Comparison of ENCODE assay signal across 34 cellular contexts in the genomic region with DNA sequence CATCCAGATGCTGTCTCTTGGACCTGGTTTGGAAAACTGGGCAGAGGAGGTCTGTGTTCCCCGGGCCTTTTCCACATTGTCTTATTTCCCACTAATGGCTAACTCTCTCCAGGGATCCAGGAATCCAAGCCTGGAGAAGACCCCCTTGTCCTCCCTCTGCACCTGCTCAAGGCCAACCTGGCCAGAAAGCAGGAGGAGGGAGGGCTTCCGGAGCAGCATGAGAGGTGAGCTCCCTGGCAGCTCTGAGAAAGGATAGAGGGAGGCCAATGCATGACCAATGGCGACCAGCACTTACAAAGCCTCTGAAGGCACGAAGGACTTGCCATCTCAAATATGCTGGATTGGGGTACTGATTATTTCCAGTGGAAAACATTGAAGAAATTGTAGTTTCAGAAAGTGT.
DNase-seq lines count a peak whose midpoint lies in the region; ATAC-seq and TF ChIP-seq lines count a peak whose summit lies in the region.
"Had no signal": no experiment of that assay in that cellular context is flagged by ENCODE, and none has a peak within 500 bp of the region (broad histone marks: within the 10 kb centered on the region; RNA-seq: fewer than 3 reads in every experiment).

No MANE protein-coding gene starts in this region.

- no peak overlapping the region for H3K4me3 Mint-ChIP-seq in activated CD4-positive, alpha-beta memory T cell treated with anti-CD3 and anti-CD28 coated beads, Interleukin-2, amount 10 ng/mL, durations not matched to agents 7 days and 5 days
- H3K4me3 Mint-ChIP-seq in activated CD4-positive, alpha-beta memory T cell treated with anti-CD3 and anti-CD28 coated beads for 36 hours = no peak overlapping the region
- H3K4me3 Mint-ChIP-seq in osteocyte (ENCODE audit: unreplicated experiment) = no peak overlapping the region
- no peak overlapping the region for H3K4me3 Mint-ChIP-seq in activated T-helper 2 cell treated with anti-CD3 and anti-CD28 coated beads, Interferon-gamma antibody, Interleukin-2, Interleukin-4, amounts not matched to agents 10 μg/mL and 5 μg/mL and 100 μg/mL, durations not matched to agents 14 hours and 24 hours and 36 hours (ENCODE audit: low read depth)
- H3K4me3 Mint-ChIP-seq: B cell; CD14-positive monocyte; CD4-positive, alpha-beta memory T cell; CD4-positive, alpha-beta T cell; CD4-positive, CD25-positive, alpha-beta regulatory T cell; CD8-positive, alpha-beta memory T cell; CD8-positive, alpha-beta T cell had no signal

- H3K4me1 ChIP-seq in right atrium auricular region (no peaks in the 10 kb centered on the region), left ventricle myocardium inferior (no peaks in the 10 kb centered on the region)
- H3K4me1 ChIP-seq: A549, BE2C had no signal

- peak; percentile 7 for DNase-seq in activated CD4-positive, alpha-beta memory T cell treated with anti-CD3 and anti-CD28 coated beads, Interleukin-2, amount 10 ng/mL, durations not matched to agents 7 days and 5 days
- no peak for DNase-seq in activated CD4-positive, alpha-beta memory T cell treated with anti-CD3 and anti-CD28 coated beads for 36 hours
- peak; percentile 30 for DNase-seq in right atrium auricular region (ENCODE audit: low spot score)
- no peak for DNase-seq in left ventricle myocardium inferior
- peak; percentile 20 for DNase-seq in ecto neural progenitor cell (ENCODE audit: low spot score)
- DNase-seq in osteocyte (ENCODE audit: extremely low spot score, unreplicated experiment) = peak; percentile 56
- no peak for DNase-seq in activated T-helper 2 cell treated with anti-CD3 and anti-CD28 coated beads, Interferon-gamma antibody, Interleukin-2, Interleukin-4, amounts not matched to agents 10 μg/mL and 5 μg/mL and 100 μg/mL, durations not matched to agents 14 hours and 24 hours and 36 hours (ENCODE audit: low spot score)
- DNase-seq: 8988T; ACHN; AML-193; BE2C; Caco-2; Calu3; CD4-positive, alpha-beta memory T cell; CD4-positive, alpha-beta T cell; CD4-positive, CD25-positive, alpha-beta regulatory T cell; CD8-positive, alpha-beta memory T cell; CD8-positive, alpha-beta T cell; COR-L47; DMS 273 treated with DMSO at 0.1 percent for 48 hours; DMS153; DMS53; DMS79; DMS79 treated with DMSO at 0.1 percent for 48 hours; DND-41; EL had no signal

- POLR2A ChIA-PET in activated CD4-positive, alpha-beta memory T cell treated with anti-CD3 and anti-CD28 coated beads, Interleukin-2, amount 10 ng/mL, durations not matched to agents 7 days and 5 days (lab: Charles Lee) = no interaction called here
- POLR2A ChIA-PET in activated CD4-positive, alpha-beta memory T cell treated with anti-CD3 and anti-CD28 coated beads for 36 hours (lab: Charles Lee) = no interaction called here

- H3K36me3 Mint-ChIP-seq in activated CD4-positive, alpha-beta memory T cell treated with anti-CD3 and anti-CD28 coated beads, Interleukin-2, amount 10 ng/mL, durations not matched to agents 7 days and 5 days (ENCODE audit: low read depth) = no peaks in the 10 kb centered on the region
- no peaks in the 10 kb centered on the region for H3K36me3 Mint-ChIP-seq in activated CD4-positive, alpha-beta memory T cell treated with anti-CD3 and anti-CD28 coated beads for 36 hours
- no peaks in the 10 kb centered on the region for H3K36me3 Mint-ChIP-seq in osteocyte (ENCODE audit: unreplicated experiment)
- H3K36me3 Mint-ChIP-seq in activated T-helper 2 cell treated with anti-CD3 and anti-CD28 coated beads, Interferon-gamma antibody, Interleukin-2, Interleukin-4, amounts not matched to agents 10 μg/mL and 5 μg/mL and 100 μg/mL, durations not matched to agents 14 hours and 24 hours and 36 hours (ENCODE audit: low read depth) = no peaks in the 10 kb centered on the region
- H3K36me3 Mint-ChIP-seq: CD14-positive monocyte; CD4-positive, alpha-beta memory T cell; CD4-positive, CD25-positive, alpha-beta regulatory T cell; CD8-positive, alpha-beta memory T cell; CD8-positive, alpha-beta T cell had no signal

- intact Hi-C loops in activated CD4-positive, alpha-beta memory T cell treated with anti-CD3 and anti-CD28 coated beads for 36 hours (cut with micrococcal nuclease) = no loop called here
- intact Hi-C loops in left ventricle myocardium inferior (cut with micrococcal nuclease) = no loop called here
- intact Hi-C loops in activated T-helper 2 cell treated with anti-CD3 and anti-CD28 coated beads, Interferon-gamma antibody, Interleukin-2, Interleukin-4, amounts not matched to agents 10 μg/mL and 5 μg/mL and 100 μg/mL, durations not matched to agents 14 hours and 24 hours and 36 hours (cut with micrococcal nuclease) = no loop called here

- H3K27me3 ChIP-seq in right atrium auricular region (no peaks in the 10 kb centered on the region), left ventricle myocardium inferior (ENCODE audit: low read depth) (peaks cover 42% of the 10 kb centered on the region)
- H3K27me3 ChIP-seq: BLaER1; BLaER1 treated with 17β-estradiol and CSF1 and Interleukin-3, amounts not matched to agents 10 nM and 100 nM had no signal

- H3K36me3 ChIP-seq in right atrium auricular region (no peaks in the 10 kb centered on the region), left ventricle myocardium inferior (no peaks in the 10 kb centered on the region)
- H3K36me3 ChIP-seq: BE2C; BLaER1; BLaER1 treated with 17β-estradiol and CSF1 and Interleukin-3, amounts not matched to agents 10 nM and 100 nM had no signal

- TF ChIP-seq CTCF in right atrium auricular region (IDR thresholded peaks at IDR 0.05) (no peak), left ventricle myocardium inferior (IDR thresholded peaks at IDR 0.05; ENCODE audit: borderline replicate concordance) (no peak), osteocyte (IDR thresholded peaks at IDR 0.05) (no peak)

- H3K9me3 ChIP-seq in right atrium auricular region = no peaks in the 10 kb centered on the region
- H3K9me3 ChIP-seq in left ventricle myocardium inferior (replicated peaks) = no peaks in the 10 kb centered on the region
- H3K9me3 ChIP-seq: A549; BE2C; BLaER1; BLaER1 treated with 17β-estradiol and CSF1 and Interleukin-3, amounts not matched to agents 10 nM and 100 nM; Caco-2 had no signal

- H3K27ac Mint-ChIP-seq in activated CD4-positive, alpha-beta memory T cell treated with anti-CD3 and anti-CD28 coated beads, Interleukin-2, amount 10 ng/mL, durations not matched to agents 7 days and 5 days = no peak overlapping the region
- H3K27ac Mint-ChIP-seq in activated CD4-positive, alpha-beta memory T cell treated with anti-CD3 and anti-CD28 coated beads for 36 hours = no peak overlapping the region
- H3K27ac Mint-ChIP-seq in osteocyte (ENCODE audit: unreplicated experiment) = no peak overlapping the region
- no peak overlapping the region for H3K27ac Mint-ChIP-seq in activated T-helper 2 cell treated with anti-CD3 and anti-CD28 coated beads, Interferon-gamma antibody, Interleukin-2, Interleukin-4, amounts not matched to agents 10 μg/mL and 5 μg/mL and 100 μg/mL, durations not matched to agents 14 hours and 24 hours and 36 hours
- H3K27ac Mint-ChIP-seq: B cell; CD14-positive monocyte; CD4-positive, alpha-beta memory T cell; CD4-positive, alpha-beta T cell; CD4-positive, CD25-positive, alpha-beta regulatory T cell; CD8-positive, alpha-beta memory T cell; CD8-positive, alpha-beta T cell had no signal

- H3K4me3 ChIP-seq in right atrium auricular region (no peak overlapping the region), left ventricle myocardium inferior (no peak overlapping the region)
- H3K4me3 ChIP-seq: A549; BLaER1; BLaER1 treated with 17β-estradiol and CSF1 and Interleukin-3, amounts not matched to agents 10 nM and 100 nM had no signal

- no peaks in the 10 kb centered on the region for H3K4me1 Mint-ChIP-seq in activated CD4-positive, alpha-beta memory T cell treated with anti-CD3 and anti-CD28 coated beads, Interleukin-2, amount 10 ng/mL, durations not matched to agents 7 days and 5 days
- no peaks in the 10 kb centered on the region for H3K4me1 Mint-ChIP-seq in activated CD4-positive, alpha-beta memory T cell treated with anti-CD3 and anti-CD28 coated beads for 36 hours (ENCODE audit: low read depth)
- H3K4me1 Mint-ChIP-seq in osteocyte (ENCODE audit: unreplicated experiment) = peaks cover 5% of the 10 kb centered on the region
- H3K4me1 Mint-ChIP-seq in activated T-helper 2 cell treated with anti-CD3 and anti-CD28 coated beads, Interferon-gamma antibody, Interleukin-2, Interleukin-4, amounts not matched to agents 10 μg/mL and 5 μg/mL and 100 μg/mL, durations not matched to agents 14 hours and 24 hours and 36 hours (ENCODE audit: low read depth) = no peaks in the 10 kb centered on the region
- H3K4me1 Mint-ChIP-seq: B cell; CD14-positive monocyte; CD4-positive, CD25-positive, alpha-beta regulatory T cell; CD8-positive, alpha-beta memory T cell had no signal

- no peaks in the 10 kb centered on the region for H3K27me3 Mint-ChIP-seq in activated CD4-positive, alpha-beta memory T cell treated with anti-CD3 and anti-CD28 coated beads, Interleukin-2, amount 10 ng/mL, durations not matched to agents 7 days and 5 days
- peaks cover 20% of the 10 kb centered on the region for H3K27me3 Mint-ChIP-seq in activated CD4-positive, alpha-beta memory T cell treated with anti-CD3 and anti-CD28 coated beads for 36 hours
- H3K27me3 Mint-ChIP-seq in osteocyte (ENCODE audit: unreplicated experiment) = peaks cover 18% of the 10 kb centered on the region
- H3K27me3 Mint-ChIP-seq in activated T-helper 2 cell treated with anti-CD3 and anti-CD28 coated beads, Interferon-gamma antibody, Interleukin-2, Interleukin-4, amounts not matched to agents 10 μg/mL and 5 μg/mL and 100 μg/mL, durations not matched to agents 14 hours and 24 hours and 36 hours (ENCODE audit: low read depth) = no peaks in the 10 kb centered on the region
- H3K27me3 Mint-ChIP-seq: CD4-positive, CD25-positive, alpha-beta regulatory T cell had no signal

- H3K9me3 Mint-ChIP-seq in activated CD4-positive, alpha-beta memory T cell treated with anti-CD3 and anti-CD28 coated beads, Interleukin-2, amount 10 ng/mL, durations not matched to agents 7 days and 5 days = no peaks in the 10 kb centered on the region
- H3K9me3 Mint-ChIP-seq in activated CD4-positive, alpha-beta memory T cell treated with anti-CD3 and anti-CD28 coated beads for 36 hours = no peaks in the 10 kb centered on the region
- H3K9me3 Mint-ChIP-seq in osteocyte (ENCODE audit: unreplicated experiment) = peaks cover 3% of the 10 kb centered on the region
- no peaks in the 10 kb centered on the region for H3K9me3 Mint-ChIP-seq in activated T-helper 2 cell treated with anti-CD3 and anti-CD28 coated beads, Interferon-gamma antibody, Interleukin-2, Interleukin-4, amounts not matched to agents 10 μg/mL and 5 μg/mL and 100 μg/mL, durations not matched to agents 14 hours and 24 hours and 36 hours
- H3K9me3 Mint-ChIP-seq: CD4-positive, alpha-beta memory T cell; CD4-positive, alpha-beta T cell; CD4-positive, CD25-positive, alpha-beta regulatory T cell; CD8-positive, alpha-beta memory T cell; CD8-positive, alpha-beta T cell had no signal

- CTCF ChIA-PET in activated CD4-positive, alpha-beta memory T cell treated with anti-CD3 and anti-CD28 coated beads, Interleukin-2, amount 10 ng/mL, durations not matched to agents 7 days and 5 days (lab: Charles Lee) = no interaction called here
- CTCF ChIA-PET in activated CD4-positive, alpha-beta memory T cell treated with anti-CD3 and anti-CD28 coated beads for 36 hours (lab: Charles Lee) = interaction anchor here (0.8 kb wide), 1 partner anchor 10 kb away, joined by 3 read pairs; no protein-coding TSS in a partner anchor

- no peak for ATAC-seq in HG02763 (IDR thresholded peaks at IDR 0.05; ENCODE audit: unreplicated experiment)
- ATAC-seq: A549; CD8-positive, alpha-beta T cell had no signal

- no peak overlapping the region for H3K27ac ChIP-seq in right atrium auricular region
- no peak overlapping the region for H3K27ac ChIP-seq in left ventricle myocardium inferior (replicated peaks)
- H3K27ac ChIP-seq: 22Rv1; A549; BLaER1; BLaER1 treated with 17β-estradiol and CSF1 and Interleukin-3, amounts not matched to agents 10 nM and 100 nM; C4-2B had no signal

Comparison
In these comparisons a context has a peak if more than half of its experiments do, and no peak if none do; other contexts are left out.
1. DNase-seq: peak in activated CD4-positive, alpha-beta memory T cell treated with anti-CD3 and anti-CD28 coated beads, Interleukin-2, amount 10 ng/mL, durations not matched to agents 7 days and 5 days (single experiment), right atrium auricular region (single experiment), ecto neural progenitor cell (single experiment) and osteocyte (single experiment); none in activated CD4-positive, alpha-beta memory T cell treated with anti-CD3 and anti-CD28 coated beads for 36 hours (single experiment), left ventricle myocardium inferior (single experiment) and activated T-helper 2 cell treated with anti-CD3 and anti-CD28 coated beads, Interferon-gamma antibody, Interleukin-2, Interleukin-4, amounts not matched to agents 10 μg/mL and 5 μg/mL and 100 μg/mL, durations not matched to agents 14 hours and 24 hours and 36 hours (single experiment).